ENCODE assay signal across 7 cellular contexts in the genomic region with DNA sequence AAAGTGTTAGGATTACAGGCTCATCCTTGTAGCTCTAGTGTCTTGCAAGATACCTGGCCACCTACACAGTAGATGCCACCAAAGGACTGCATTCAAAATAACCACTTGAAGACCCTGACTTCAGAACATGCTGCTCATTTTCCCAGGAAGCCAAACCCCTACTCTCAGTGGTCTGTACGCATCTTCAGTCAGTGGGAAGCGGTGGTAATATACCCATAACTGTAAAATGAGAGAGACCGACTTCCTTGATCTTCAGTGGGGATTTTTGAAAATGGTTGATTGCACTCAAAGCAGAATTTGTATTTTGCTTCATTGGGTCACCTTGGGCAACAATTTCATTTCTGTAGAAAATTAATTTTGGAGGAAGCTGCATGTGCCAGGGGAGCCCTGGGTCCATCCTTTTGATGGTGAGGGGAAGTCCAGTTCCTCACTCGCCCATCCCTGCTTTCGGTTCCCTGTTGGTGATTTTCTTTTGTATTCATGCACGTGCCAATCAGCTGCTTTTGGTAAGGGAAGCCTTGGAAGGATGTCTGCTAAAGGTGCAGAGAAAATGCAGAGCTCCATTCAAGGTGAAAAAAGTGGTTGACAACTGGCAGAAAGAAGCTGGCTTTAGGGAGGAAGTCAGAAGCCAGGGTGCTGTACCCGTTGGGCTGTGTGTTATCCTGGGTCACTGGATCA. TPM values are rescaled to one million over a fixed set of nuclear protein-coding genes. Genes with fewer than 3 reads are reported as not detected.
DNase-seq lines count a peak whose midpoint lies in the region; ATAC-seq, FAIRE-seq and TF ChIP-seq lines count a peak whose summit lies in the region.
"Not testable (repeated sequence)": the region's sequence is repeated elsewhere in the genome, so short reads cannot be mapped to it uniquely, and the experiment has no call there.

No MANE protein-coding gene starts in this region.

- DNase-seq in CD14-positive monocyte (ENCODE audit: low spot score) (peak; percentile 78), GM12878 (ENCODE audit: low read depth, low spot score) (peak; percentile 39)
- not testable (repeated sequence) for DNase-seq in Karpas-422; right cardiac atrium; sciatic nerve (ENCODE audit: low spot score)

- H3K4me1 ChIP-seq in Karpas-422 (ENCODE audit: low read length) = peaks cover 23% of the 10 kb centered on the region
- H3K4me1 ChIP-seq in OCI-LY1 (ENCODE audit: insufficient read depth, low read length, severe bottlenecking) = peaks cover 56% of the 10 kb centered on the region
- H3K4me1 ChIP-seq in GM12878 (ENCODE audit: control insufficient read depth, insufficient read depth, low read length) = peaks cover 29% of the 10 kb centered on the region
- not testable (repeated sequence) for H3K4me1 ChIP-seq in right cardiac atrium (ENCODE audit: control insufficient read depth, insufficient read depth, low read length)

- not testable (repeated sequence) for H2AFZ ChIP-seq in Karpas-422 (ENCODE audit: low read length); OCI-LY1 (ENCODE audit: low read length); GM12878 (ENCODE audit: control insufficient read depth, low read depth, low read length)

- H3K9me3 ChIP-seq in Karpas-422 (ENCODE audit: low read length); OCI-LY1 (ENCODE audit: low read length); GM12878 (replicated peaks; ENCODE audit: control insufficient read depth, insufficient read depth, low read length); right cardiac atrium (ENCODE audit: control insufficient read depth, low read length): not testable (repeated sequence)

- not testable (repeated sequence) for TF ChIP-seq POLR2A in GM12878 (IDR thresholded peaks at IDR 0.05; ENCODE audit: low read depth, low read length)

- H3K4me2 ChIP-seq in Karpas-422 (ENCODE audit: low read depth, low read length, poor library complexity, severe bottlenecking) (peak overlapping the region; percentile 44), OCI-LY1 (ENCODE audit: low read length) (peak overlapping the region; percentile 17; the same call in 1 of the 2 replicates), GM12878 (ENCODE audit: control insufficient read depth, insufficient read depth) (peak overlapping the region; percentile 54)

- not testable (repeated sequence) for H3K27me3 ChIP-seq in Karpas-422 (ENCODE audit: low read length); OCI-LY1 (ENCODE audit: insufficient read depth, low read length); GM12878 (replicated peaks in 1 of 2; ENCODE audit: control insufficient read depth in 2 of 2, insufficient read depth in 2 of 2, low read length in 1 of 2); right cardiac atrium (ENCODE audit: control insufficient read depth, insufficient read depth)

- not testable (repeated sequence) for H3K9ac ChIP-seq in Karpas-422 (ENCODE audit: low read length); GM12878 (ENCODE audit: control insufficient read depth, insufficient read depth, low read length)
- peak overlapping the region; percentile 41; the same call in 1 of the 2 replicates for H3K9ac ChIP-seq in OCI-LY1 (ENCODE audit: low read length)

- SMC1A ChIA-PET in GM12878 (lab: Charles Lee; ENCODE audit: uncharacterized antibody, unreplicated experiment) = interaction anchor here (0.9 to 2.3 kb wide), 6 partner anchors 44 to 85 kb away, joined by 3 to 12 read pairs (median 8); a partner anchor contains a TSS

- H3K9me2 ChIP-seq in Karpas-422 (replicated peaks; ENCODE audit: insufficient read depth, low read length); OCI-LY1 (ENCODE audit: low read depth, low read length): not testable (repeated sequence)

- not testable (repeated sequence) for FAIRE-seq in GM12878 (lab: Jason Lieb, UNC)

- not testable (repeated sequence) for TF ChIP-seq EP300 in GM12878 (IDR thresholded peaks at IDR 0.05; ENCODE audit: borderline replicate concordance in 1 of 2, control insufficient read depth in 1 of 2, low read depth in 2 of 2, low read length in 2 of 2)

- TF ChIP-seq RAD21 in GM12878 (IDR thresholded peaks at IDR 0.05; ENCODE audit: insufficient read depth, low read depth, low read length) = not testable (repeated sequence)

- TF ChIP-seq CTCF in CD14-positive monocyte (IDR thresholded peaks at IDR 0.05); OCI-LY1 (IDR thresholded peaks at IDR 0.05; ENCODE audit: low read length); GM12878 (IDR thresholded peaks at IDR 0.05 in 2 of 3, conservative IDR thresholded peaks at IDR 0.05 in 1 of 3; ENCODE audit: control insufficient read depth in 2 of 3, extremely low read depth in 1 of 3, insufficient read depth in 1 of 3, low read depth in 3 of 3, low read length in 3 of 3): not testable (repeated sequence)

- RAD21 ChIA-PET in GM12878 (lab: Charles Lee; ENCODE audit: unreplicated experiment) = interaction anchor here (0.9 to 1.9 kb wide), 5 partner anchors 24 to 75 kb away, joined by 3 to 6 read pairs (median 4); a partner anchor contains a TSS

- BruUV-seq in GM12878 (replicated peaks; lab: Mats Ljungman, UMichigan) = not testable (repeated sequence)

- H3K4me3 Mint-ChIP-seq in CD14-positive monocyte = peak overlapping the region in 1 of 2 donors; percentile 54

- not testable (repeated sequence) for H3K79me2 ChIP-seq in Karpas-422 (ENCODE audit: low read length); OCI-LY1 (ENCODE audit: insufficient read depth, low read length); GM12878 (ENCODE audit: control insufficient read depth, insufficient read depth, low read length)

- intact Hi-C loops in CD14-positive monocyte (cut with micrococcal nuclease); GM12878 (cut with micrococcal nuclease; ENCODE audit: unreplicated experiment); right cardiac atrium (cut with DNase I); sciatic nerve (cut with DNase I): not testable (repeated sequence)

- CTCF ChIA-PET in GM12878 (lab: Yijun Ruan, JAX) = interaction anchor here (1.1 to 3.0 kb wide), 6 partner anchors 10 to 85 kb away, joined by 3 to 9 read pairs (median 4); a partner anchor contains a TSS

- not testable (repeated sequence) for H3K9me3 Mint-ChIP-seq in CD14-positive monocyte

- POLR2A ChIA-PET in GM12878 (lab: Charles Lee) = interaction anchor here (0.6 to 1.2 kb wide), 3 partner anchors 56 to 111 kb away, joined by 3 to 5 read pairs (median 4); no protein-coding TSS in a partner anchor

- H3K27ac Mint-ChIP-seq in CD14-positive monocyte = peak overlapping the region; percentile 93 to 99 (median 97)

- H3K27ac ChIP-seq in Karpas-422 (ENCODE audit: low read length) = peak overlapping the region; percentile 15; the same call in 1 of the 2 replicates
- H3K27ac ChIP-seq in OCI-LY1 (ENCODE audit: low read depth, low read length, poor library complexity, severe bottlenecking) = peak overlapping the region; percentile 90
- peak overlapping the region; percentile 74 for H3K27ac ChIP-seq in GM12878 (ENCODE audit: control insufficient read depth, insufficient read depth)
- peak overlapping the region; percentile 23 for H3K27ac ChIP-seq in right cardiac atrium (ENCODE audit: low read length)

- not testable (repeated sequence) for H3K27me3 Mint-ChIP-seq in CD14-positive monocyte (ENCODE audit: low read depth in 3 of 3)

- ATAC-seq in GM21447 (IDR thresholded peaks at IDR 0.05; ENCODE audit: unreplicated experiment) (peak; percentile 42), GM12878 (peak; percentile 79), sciatic nerve (peak; percentile 38)
- ATAC-seq in right cardiac atrium = not testable (repeated sequence)

- in situ Hi-C loops in GM12878 (cut with MboI) = not testable (repeated sequence)

- WGBS in GM12878 (ENCODE audit: insufficient coverage, insufficient replicate concordance, low lambda C conversion rate, missing lambda C conversion rate) = 1% methylated on average over 7 of the region's 7 CpGs
- WGBS in right cardiac atrium = 90% methylated on average over 7 of the region's 7 CpGs

- peaks cover 62% of the 10 kb centered on the region for H3K4me1 Mint-ChIP-seq in CD14-positive monocyte

- H3K36me3 ChIP-seq in Karpas-422 (ENCODE audit: insufficient read depth, low read length); OCI-LY1 (ENCODE audit: insufficient read depth, low read length); GM12878 (ENCODE audit: control insufficient read depth in 2 of 2, insufficient read depth in 2 of 2, low read length in 1 of 2): not testable (repeated sequence)

- H4K20me1 ChIP-seq in Karpas-422 (ENCODE audit: insufficient read depth, low read depth, low read length); OCI-LY1 (ENCODE audit: insufficient read depth, low read length); GM12878 (ENCODE audit: control insufficient read depth, insufficient read depth): not testable (repeated sequence)

- H3K4me3 ChIP-seq in Karpas-422 (ENCODE audit: low read length); OCI-LY1 (ENCODE audit: low read depth, low read length, poor library complexity, severe bottlenecking); GM12878; right cardiac atrium (ENCODE audit: low read length): not testable (repeated sequence)

- peaks cover 34 to 43% of the 10 kb centered on the region in 2 donors for H3K36me3 Mint-ChIP-seq in CD14-positive monocyte

- not testable (repeated sequence) for H3F3A ChIP-seq in OCI-LY1 (ENCODE audit: insufficient read depth, low read length)

RNA-seq across cellular contexts. Expression of a gene that starts 57.5 kb away (rescaled TPM):
- polyA plus RNA-seq in CD14-positive monocyte (10 to 100 TPM; 13.3 to 14.0 TPM), GM12878 (2011; rRNA removed) (26.7 and 38.7 TPM in 2 replicates), GM12878 (2014; fragmentation: Illumina TruSeq; extraction: Trizol) (21.0 and 24.4 TPM in 2 replicates), GM12878 (2014; fragmentation: Nextera tagmentation; extraction: Ambion mirVana) (10 to 100 TPM in 1 of 2 experiments, 1 to 10 TPM in 1; 6.8 to 44.0 TPM), GM12878 (2014; rRNA removed) (19.3 and 24.1 TPM in 2 replicates), GM12878 (2016; fragmentation: Nextera tagmentation; extraction: Ambion mirVana) (10 to 100 TPM; 54.6 to 68.3 TPM), right cardiac atrium (3.0 TPM)
- total RNA-seq in Karpas-422 (2014; rRNA removed; shearing (Covaris generic); ENCODE audit: low replicate concordance) = 13.2 and 26.8 TPM in 2 replicates
- total RNA-seq in GM12878 (2013; cell fraction: nucleolus; rRNA removed) = 736 and 739 TPM in 2 replicates
- total RNA-seq in GM12878 (2014; rRNA removed) (22.0 and 24.2 TPM in 2 replicates), GM12878 (2014; rRNA removed; fragmentation: Illumina TruSeq; extraction: Trizol) (20.3 and 21.5 TPM in 2 replicates), GM12878 (2021) (62.4 and 68.3 TPM in 2 replicates), right cardiac atrium (10 to 100 TPM; 13.2 to 20.1 (median 16.2) TPM), sciatic nerve (54.4 TPM)
- polyA plus RNA-seq in GM12878 (2011; ENCODE audit: low read depth) = 12.9 TPM
- 32.5 and 36.2 TPM in 2 replicates for polyA plus RNA-seq in GM12878 (2011; cell fraction: cytosol; rRNA removed)
- 46.6 and 54.8 TPM in 2 replicates for polyA plus RNA-seq in GM12878 (2011; cell fraction: nucleus; rRNA removed)
- 18.4 and 20.3 TPM in 2 replicates for polyA plus RNA-seq in GM12878 (2012)
- 205 and 208 TPM in 2 replicates for polyA minus RNA-seq in GM12878 (2011; rRNA and poly(A)+ RNA removed)
- 24.7 and 27.9 TPM in 2 replicates for polyA minus RNA-seq in GM12878 (2011; cell fraction: cytosol; rRNA and poly(A)+ RNA removed)
- 148 and 216 TPM in 2 replicates for polyA minus RNA-seq in GM12878 (2011; cell fraction: nucleus; rRNA and poly(A)+ RNA removed)

Comparison
In these comparisons a context has a peak if more than half of its experiments do, and no peak if none do; other contexts are left out.
1. H3K27ac ChIP-seq: peak in every context shown above with its lines; median percentile 90 in OCI-LY1; 74 in GM12878; 23 in right cardiac atrium; 15 in Karpas-422.